Comparison of ENCODE assay signal across 8 cellular contexts in the genomic region with DNA sequence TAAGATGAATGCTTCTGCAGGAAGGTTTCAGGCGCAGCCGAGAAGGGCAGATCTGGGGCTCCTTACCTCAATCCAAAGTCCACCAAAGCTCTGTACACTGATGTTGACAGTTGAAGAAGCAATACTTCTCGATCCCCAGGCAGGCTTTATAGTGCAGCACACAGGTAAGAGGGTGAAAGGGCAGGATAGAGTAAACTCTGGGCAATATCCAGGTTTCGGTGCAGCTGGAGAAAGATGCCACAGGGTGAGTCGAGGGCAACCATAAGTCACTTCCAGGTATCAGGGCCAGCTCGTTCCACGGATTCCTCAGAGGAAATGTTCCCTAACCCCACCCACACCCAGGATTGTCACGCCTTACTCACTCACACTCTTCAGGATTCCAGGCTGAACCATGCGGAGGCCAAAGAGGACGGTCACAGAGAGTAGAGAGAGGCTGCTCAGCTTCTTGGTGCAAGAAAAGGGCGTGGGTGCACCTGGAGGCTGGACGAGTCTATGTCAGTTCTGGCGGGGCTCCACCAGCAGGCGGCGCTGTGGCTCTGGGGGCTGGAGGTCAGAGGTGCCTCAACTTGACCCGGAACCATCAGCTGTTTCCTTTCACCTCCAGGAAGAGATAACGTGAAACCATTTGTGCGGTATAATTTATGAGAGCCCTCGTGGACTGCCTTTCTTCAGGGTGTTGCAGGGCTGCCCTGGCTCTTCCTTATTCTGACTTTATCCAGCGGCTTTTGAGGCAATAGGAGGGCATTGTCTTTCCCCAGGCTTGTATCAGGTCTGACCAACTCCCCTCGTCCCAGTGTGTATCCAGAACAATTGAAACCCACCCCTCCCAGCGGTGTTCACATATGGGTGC. TPM values are rescaled to one million over a fixed set of nuclear protein-coding genes. Genes with fewer than 3 reads are reported as not detected.
DNase-seq lines count a peak whose midpoint lies in the region; ATAC-seq, FAIRE-seq and TF ChIP-seq lines count a peak whose summit lies in the region.

No MANE protein-coding gene starts in this region.

- BruUV-seq in GM12878 (replicated peaks; lab: Mats Ljungman, UMichigan) = no TSS peak

- no peak for TF ChIP-seq EP300 in GM12878 (IDR thresholded peaks at IDR 0.05; ENCODE audit: borderline replicate concordance in 1 of 2, control insufficient read depth in 1 of 2, low read depth in 2 of 2, low read length in 2 of 2)

- RAD21 ChIA-PET in GM12878 (lab: Charles Lee; ENCODE audit: unreplicated experiment) = interaction anchor here (0.7 kb wide), 1 partner anchor 155 kb away, joined by 3 read pairs; no protein-coding TSS in a partner anchor

- SMC1A ChIA-PET in GM12878 (lab: Charles Lee; ENCODE audit: uncharacterized antibody, unreplicated experiment) = interaction anchor here (0.7 to 2.2 kb wide), 2 partner anchors 42 to 152 kb away, joined by 3 to 13 read pairs; no protein-coding TSS in a partner anchor

- POLR2A ChIA-PET in GM12878 (lab: Charles Lee) = no interaction called here

- TF ChIP-seq CTCF in GM12878 (IDR thresholded peaks at IDR 0.05 in 2 of 3, conservative IDR thresholded peaks at IDR 0.05 in 1 of 3; ENCODE audit: control insufficient read depth in 2 of 3, extremely low read depth in 1 of 3, insufficient read depth in 1 of 3, low read depth in 3 of 3, low read length in 3 of 3) = peak; percentile 58 to 81 (median 80)

- peak; percentile 13 for FAIRE-seq in GM12878 (lab: Jason Lieb, UNC)

- H3K4me3 ChIP-seq in GM12878 = no peak overlapping the region

- no peak for TF ChIP-seq POLR2A in GM12878 (IDR thresholded peaks at IDR 0.05; ENCODE audit: low read depth, low read length)

- H3K27ac ChIP-seq in GM12878 (ENCODE audit: control insufficient read depth, insufficient read depth) = no peak overlapping the region

- 0 out of 2 replicates have a peak overlapping the region, but pooled peaks have one; percentile 17 for H3K4me2 ChIP-seq in GM12878 (ENCODE audit: control insufficient read depth, insufficient read depth)

- intact Hi-C loops in GM12878 (cut with micrococcal nuclease; ENCODE audit: unreplicated experiment) = loop anchor here (5.0 kb wide), 1 partner anchor 154 kb away; no protein-coding TSS in a partner anchor

- H3K4me1 ChIP-seq in GM12878 (ENCODE audit: control insufficient read depth, insufficient read depth, low read length) = no peaks in the 10 kb centered on the region

- no peaks in the 10 kb centered on the region; the same call in 2 of the 3 replicates for H3K9me3 ChIP-seq in GM12878 (replicated peaks; ENCODE audit: control insufficient read depth, insufficient read depth, low read length)

- WGBS in GM12878 (ENCODE audit: insufficient coverage, insufficient replicate concordance, low lambda C conversion rate, missing lambda C conversion rate) = 20% methylated on average over 22 of the region's 22 CpGs

- ATAC-seq in GM12878 (peak; percentile 80), left lobe of liver (peak; percentile 84)

- TF ChIP-seq RAD21 in GM12878 (IDR thresholded peaks at IDR 0.05; ENCODE audit: insufficient read depth, low read depth, low read length) = peak; percentile 50

- peaks cover 1 to 5% of the 10 kb centered on the region in 2 experiments; a peak in 3 of 4 replicates for H3K27me3 ChIP-seq in GM12878 (replicated peaks in 1 of 2; ENCODE audit: control insufficient read depth in 2 of 2, insufficient read depth in 2 of 2, low read length in 1 of 2)

- DNase-seq in CD1c-positive myeloid dendritic cell (ENCODE audit: extremely low spot score) (peak; percentile 78), HK-2 (ENCODE audit: unreplicated experiment) (peak; percentile 65), T-helper 2 cell (peak in 3 of 5 experiments; percentile 10 to 69 (median 40)), GM12878 (ENCODE audit: low read depth, low spot score) (no peak), left lobe of liver (ENCODE audit: low spot score) (no peak), DMS79 (lab: John Stamatoyannopoulos, UW) (no peak), amniotic stem cell (lab: John Stamatoyannopoulos, UW) (no peak)
- DNase-seq in stimulated activated CD8-positive, alpha-beta memory T cell treated with anti-CD3 and anti-CD28 coated beads, Interleukin-4, amount 100 ng/mL, for 48 hours = peak; percentile 96

- H2AFZ ChIP-seq in GM12878 (ENCODE audit: control insufficient read depth, low read depth, low read length) = peak overlapping the region; percentile 33

- CTCF ChIA-PET in GM12878 (lab: Yijun Ruan, JAX) = interaction anchor here (0.7 to 3.3 kb wide), 11 partner anchors 8 to 632 kb away, joined by 3 to 34 read pairs (median 3); no protein-coding TSS in a partner anchor

- no peaks in the 10 kb centered on the region for H3K79me2 ChIP-seq in GM12878 (ENCODE audit: control insufficient read depth, insufficient read depth, low read length)

- H4K20me1 ChIP-seq in GM12878 (ENCODE audit: control insufficient read depth, insufficient read depth) = no peaks in the 10 kb centered on the region

- H3K9ac ChIP-seq in GM12878 (ENCODE audit: control insufficient read depth, insufficient read depth, low read length) = no peak overlapping the region

- in situ Hi-C loops in GM12878 (cut with MboI) = no loop called here

- H3K36me3 ChIP-seq in GM12878 (ENCODE audit: control insufficient read depth in 2 of 2, insufficient read depth in 2 of 2, low read length in 1 of 2) = no peaks in the 10 kb centered on the region

RNA-seq across cellular contexts. Expression of a gene that starts 14.4 kb away (rescaled TPM):
- not detected in 2 replicates for total RNA-seq in GM12878 (2013; cell fraction: nucleolus; rRNA removed)
- not detected in 2 replicates for total RNA-seq in GM12878 (2014; rRNA removed)
- total RNA-seq in GM12878 (2014; rRNA removed; fragmentation: Illumina TruSeq; extraction: Trizol) = not detected in 2 replicates
- total RNA-seq in GM12878 (2021) = not detected in 2 replicates
- polyA plus RNA-seq in GM12878 (2011; ENCODE audit: low read depth) = not detected
- not detected in 2 replicates for polyA plus RNA-seq in GM12878 (2011; rRNA removed)
- polyA plus RNA-seq in GM12878 (2011; cell fraction: cytosol; rRNA removed) = not detected in 2 replicates
- not detected in 2 replicates for polyA plus RNA-seq in GM12878 (2011; cell fraction: nucleus; rRNA removed)
- polyA plus RNA-seq in GM12878 (2012) = not detected in 2 replicates
- polyA plus RNA-seq in GM12878 (2014; fragmentation: Illumina TruSeq; extraction: Trizol) = not detected in 2 replicates
- not detected for polyA plus RNA-seq in GM12878 (2014; fragmentation: Nextera tagmentation; extraction: Ambion mirVana)
- polyA plus RNA-seq in GM12878 (2014; rRNA removed) = not detected in 2 replicates
- polyA plus RNA-seq in GM12878 (2016; fragmentation: Nextera tagmentation; extraction: Ambion mirVana) = not detected
- not detected in 2 replicates for polyA minus RNA-seq in GM12878 (2011; rRNA and poly(A)+ RNA removed)
- polyA minus RNA-seq in GM12878 (2011; cell fraction: cytosol; rRNA and poly(A)+ RNA removed) = not detected in 2 replicates
- not detected in 2 replicates for polyA minus RNA-seq in GM12878 (2011; cell fraction: nucleus; rRNA and poly(A)+ RNA removed)
- total RNA-seq in left lobe of liver = not detected

RNA-seq across cellular contexts. Expression of a gene that starts 23.7 kb away (rescaled TPM):
- not detected in 2 replicates for total RNA-seq in GM12878 (2013; cell fraction: nucleolus; rRNA removed)
- not detected in 2 replicates for total RNA-seq in GM12878 (2014; rRNA removed)
- total RNA-seq in GM12878 (2014; rRNA removed; fragmentation: Illumina TruSeq; extraction: Trizol) = not detected in 2 replicates
- total RNA-seq in GM12878 (2021) = not detected in 2 replicates
- polyA plus RNA-seq in GM12878 (2011; ENCODE audit: low read depth) = not detected
- polyA plus RNA-seq in GM12878 (2011; rRNA removed) = 0.26 TPM in 1 of 2 replicates, not detected in the other
- 0.13 and 0.31 TPM in 2 replicates for polyA plus RNA-seq in GM12878 (2011; cell fraction: cytosol; rRNA removed)
- 0.37 and 0.57 TPM in 2 replicates for polyA plus RNA-seq in GM12878 (2011; cell fraction: nucleus; rRNA removed)
- 0.15 and 0.16 TPM in 2 replicates for polyA plus RNA-seq in GM12878 (2012)
- not detected in 2 replicates for polyA plus RNA-seq in GM12878 (2014; fragmentation: Illumina TruSeq; extraction: Trizol)
- polyA plus RNA-seq in GM12878 (2014; fragmentation: Nextera tagmentation; extraction: Ambion mirVana) = not detected
- polyA plus RNA-seq in GM12878 (2014; rRNA removed) = not detected in 2 replicates
- under 1 TPM; 0.20 to 0.21 TPM for polyA plus RNA-seq in GM12878 (2016; fragmentation: Nextera tagmentation; extraction: Ambion mirVana)
- polyA minus RNA-seq in GM12878 (2011; rRNA and poly(A)+ RNA removed) = not detected in 2 replicates
- polyA minus RNA-seq in GM12878 (2011; cell fraction: cytosol; rRNA and poly(A)+ RNA removed) = not detected in 2 replicates
- not detected in 2 replicates for polyA minus RNA-seq in GM12878 (2011; cell fraction: nucleus; rRNA and poly(A)+ RNA removed)
- total RNA-seq in left lobe of liver = not detected

RNA-seq across cellular contexts. Expression of a gene that starts 36.0 kb away (rescaled TPM):
- total RNA-seq in GM12878 (2013; cell fraction: nucleolus; rRNA removed) = not detected in 2 replicates
- total RNA-seq in GM12878 (2014; rRNA removed) (not detected in 2 replicates), GM12878 (2014; rRNA removed; fragmentation: Illumina TruSeq; extraction: Trizol) (not detected in 2 replicates), GM12878 (2021) (not detected in 2 replicates), left lobe of liver (not detected)
- not detected for polyA plus RNA-seq in GM12878 (2011; ENCODE audit: low read depth)
- polyA plus RNA-seq in GM12878 (2011; rRNA removed) (not detected in 2 replicates), GM12878 (2014; fragmentation: Illumina TruSeq; extraction: Trizol) (not detected in 2 replicates), GM12878 (2014; fragmentation: Nextera tagmentation; extraction: Ambion mirVana) (not detected), GM12878 (2014; rRNA removed) (not detected in 2 replicates), GM12878 (2016; fragmentation: Nextera tagmentation; extraction: Ambion mirVana) (not detected)
- not detected in 2 replicates for polyA plus RNA-seq in GM12878 (2011; cell fraction: cytosol; rRNA removed)
- polyA plus RNA-seq in GM12878 (2011; cell fraction: nucleus; rRNA removed) = not detected in 2 replicates
- not detected in 2 replicates for polyA plus RNA-seq in GM12878 (2012)
- not detected in 2 replicates for polyA minus RNA-seq in GM12878 (2011; rRNA and poly(A)+ RNA removed)
- not detected in 2 replicates for polyA minus RNA-seq in GM12878 (2011; cell fraction: cytosol; rRNA and poly(A)+ RNA removed)
- polyA minus RNA-seq in GM12878 (2011; cell fraction: nucleus; rRNA and poly(A)+ RNA removed) = not detected in 2 replicates

RNA-seq across cellular contexts. Expression of a gene that starts 37.7 kb away (rescaled TPM):
- not detected in 2 replicates for total RNA-seq in GM12878 (2013; cell fraction: nucleolus; rRNA removed)
- not detected in 2 replicates for total RNA-seq in GM12878 (2014; rRNA removed)
- not detected in 2 replicates for total RNA-seq in GM12878 (2014; rRNA removed; fragmentation: Illumina TruSeq; extraction: Trizol)
- total RNA-seq in GM12878 (2021) = not detected in 2 replicates
- not detected for polyA plus RNA-seq in GM12878 (2011; ENCODE audit: low read depth)
- polyA plus RNA-seq in GM12878 (2011; rRNA removed) = not detected in 2 replicates
- not detected in 2 replicates for polyA plus RNA-seq in GM12878 (2011; cell fraction: cytosol; rRNA removed)
- polyA plus RNA-seq in GM12878 (2011; cell fraction: nucleus; rRNA removed) = not detected in 2 replicates
- polyA plus RNA-seq in GM12878 (2012) = 0.03 and 0.09 TPM in 2 replicates
- polyA plus RNA-seq in GM12878 (2014; fragmentation: Illumina TruSeq; extraction: Trizol) = not detected in 2 replicates
- polyA plus RNA-seq in GM12878 (2014; fragmentation: Nextera tagmentation; extraction: Ambion mirVana) = not detected
- polyA plus RNA-seq in GM12878 (2014; rRNA removed) = not detected in 2 replicates
- polyA plus RNA-seq in GM12878 (2016; fragmentation: Nextera tagmentation; extraction: Ambion mirVana) = not detected
- polyA minus RNA-seq in GM12878 (2011; rRNA and poly(A)+ RNA removed) = not detected in 2 replicates
- not detected in 2 replicates for polyA minus RNA-seq in GM12878 (2011; cell fraction: cytosol; rRNA and poly(A)+ RNA removed)
- not detected in 2 replicates for polyA minus RNA-seq in GM12878 (2011; cell fraction: nucleus; rRNA and poly(A)+ RNA removed)
- total RNA-seq in left lobe of liver = not detected

Comparison
In these comparisons a context has a peak if more than half of its experiments do, and no peak if none do; other contexts are left out.
1. DNase-seq: peak in CD1c-positive myeloid dendritic cell (single experiment), HK-2 (single experiment), T-helper 2 cell (3 of 5) and stimulated activated CD8-positive, alpha-beta memory T cell treated with anti-CD3 and anti-CD28 coated beads, Interleukin-4, amount 100 ng/mL, for 48 hours (single experiment); none in GM12878 (single experiment), left lobe of liver (single experiment), DMS79 (single experiment) and amniotic stem cell (single experiment).